9 cellular contexts compared by ENCODE assay signal in the genomic region with DNA sequence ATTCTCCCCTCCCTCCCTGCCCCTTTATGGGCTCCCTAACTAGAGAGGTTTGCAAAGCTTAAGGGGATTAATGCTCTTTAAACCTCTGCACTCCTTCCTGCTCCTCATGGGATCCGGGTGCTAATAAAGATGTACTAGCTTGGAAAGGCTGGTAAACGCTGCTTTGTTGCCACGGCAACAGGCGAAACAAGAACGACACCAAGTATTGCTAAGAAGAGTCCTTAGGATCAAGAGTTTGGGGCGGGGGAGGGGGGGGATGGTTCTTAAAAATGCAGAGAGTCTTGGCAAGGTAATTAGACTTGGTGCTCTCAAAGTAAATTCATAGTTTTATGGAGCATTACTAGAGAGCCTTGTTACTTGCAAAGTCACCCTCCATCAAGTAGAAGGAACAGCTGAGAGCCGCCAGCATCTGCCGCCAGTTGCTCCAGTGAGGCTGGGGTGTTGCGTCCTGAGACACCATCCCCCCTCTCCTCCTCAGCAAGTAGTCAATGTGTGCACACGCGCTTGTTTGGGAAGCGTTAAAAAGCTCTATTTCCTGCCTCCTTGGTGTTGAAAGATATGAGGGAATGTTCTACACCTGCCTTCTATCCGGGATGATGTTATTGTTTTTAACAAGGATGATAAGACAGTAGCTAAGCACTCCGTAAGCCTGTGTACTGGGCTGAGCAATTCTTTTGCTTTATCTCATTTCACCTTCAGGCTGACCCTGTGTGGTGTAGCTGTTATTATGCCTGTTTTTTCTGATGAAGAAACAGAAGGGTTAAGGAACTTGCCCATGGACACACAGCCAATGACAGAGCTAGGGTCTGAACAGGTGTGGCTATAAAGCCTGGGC.
DNase-seq lines count a peak whose midpoint lies in the region; ATAC-seq and TF ChIP-seq lines count a peak whose summit lies in the region.
"Had no signal": no experiment of that assay in that cellular context is flagged by ENCODE, and none has a peak within 500 bp of the region (broad histone marks: within the 10 kb centered on the region; RNA-seq: fewer than 3 reads in every experiment).

No MANE protein-coding gene starts in this region.

- H2AFZ ChIP-seq in hepatocyte, result no peak overlapping the region

- DNase-seq in NCI-H2029 (lab: John Stamatoyannopoulos, UW), result peak; percentile 25
- DNase-seq in NCI-H2029 treated with DMSO at 0.1 percent for 48 hours (lab: John Stamatoyannopoulos, UW), result no peak
- DNase-seq in SK-N-DZ (ENCODE audit: low spot score), result peak; percentile 50
- peak; percentile 77 for DNase-seq in hepatocyte (ENCODE audit: low spot score)
- DNase-seq in stimulated activated effector memory CD8-positive, alpha-beta T cell treated with anti-CD3 and anti-CD28 coated beads, Interleukin-12 subunit alpha, Interleukin-12 subunit beta, amount 100 ng/mL, for 72 hours (ENCODE audit: low spot score in 2 of 2), result no peak
- DNase-seq: MM.1S had no signal

- no peaks in the 10 kb centered on the region for H3K9me3 ChIP-seq in hepatocyte (ENCODE audit: low read depth)

- H3K4me1 ChIP-seq in hepatocyte (ENCODE audit: insufficient read depth), result peaks cover 43% of the 10 kb centered on the region

- peaks cover 16% of the 10 kb centered on the region for H3K4me1 Mint-ChIP-seq in stimulated activated effector memory CD8-positive, alpha-beta T cell treated with anti-CD3 and anti-CD28 coated beads, Interleukin-12 subunit alpha, Interleukin-12 subunit beta, amount 100 ng/mL, for 72 hours

- ATAC-seq in stimulated activated effector memory CD8-positive, alpha-beta T cell treated with anti-CD3 and anti-CD28 coated beads, Interleukin-12 subunit alpha, Interleukin-12 subunit beta, amount 100 ng/mL, for 72 hours, result no peak
- ATAC-seq in GM18861 (IDR thresholded peaks at IDR 0.05; ENCODE audit: unreplicated experiment), result no peak
- ATAC-seq in GM19452 (IDR thresholded peaks at IDR 0.05; ENCODE audit: unreplicated experiment), result no peak
- ATAC-seq in HG02571 (IDR thresholded peaks at IDR 0.05; ENCODE audit: unreplicated experiment), result no peak

- H3K27ac ChIP-seq in hepatocyte, result peak overlapping the region; percentile 66

- H3K27ac Mint-ChIP-seq in stimulated activated effector memory CD8-positive, alpha-beta T cell treated with anti-CD3 and anti-CD28 coated beads, Interleukin-12 subunit alpha, Interleukin-12 subunit beta, amount 100 ng/mL, for 72 hours, result peak overlapping the region; percentile 23

- no peaks in the 10 kb centered on the region for H3K27me3 ChIP-seq in hepatocyte

- H3K4me3 ChIP-seq in hepatocyte, result no peak overlapping the region

- no peak overlapping the region for H3K4me3 Mint-ChIP-seq in stimulated activated effector memory CD8-positive, alpha-beta T cell treated with anti-CD3 and anti-CD28 coated beads, Interleukin-12 subunit alpha, Interleukin-12 subunit beta, amount 100 ng/mL, for 72 hours

- H4K20me1 ChIP-seq in hepatocyte (ENCODE audit: insufficient read depth, poor library complexity, severe bottlenecking), result no peaks in the 10 kb centered on the region

- H3K36me3 ChIP-seq in hepatocyte (replicated peaks; ENCODE audit: insufficient read depth, low read depth), result no peaks in the 10 kb centered on the region

- H3K9me3 Mint-ChIP-seq in stimulated activated effector memory CD8-positive, alpha-beta T cell treated with anti-CD3 and anti-CD28 coated beads, Interleukin-12 subunit alpha, Interleukin-12 subunit beta, amount 100 ng/mL, for 72 hours, result no peaks in the 10 kb centered on the region

- peak overlapping the region; percentile 49 for H3K4me2 ChIP-seq in hepatocyte

- peaks cover 51% of the 10 kb centered on the region for H3K79me2 ChIP-seq in hepatocyte

- TF ChIP-seq CTCF in hepatocyte (IDR thresholded peaks at IDR 0.05; ENCODE audit: poor library complexity), result no peak

- no peaks in the 10 kb centered on the region for H3K9me2 ChIP-seq in hepatocyte (replicated peaks; ENCODE audit: insufficient read depth)

- no peaks in the 10 kb centered on the region for H3K36me3 Mint-ChIP-seq in stimulated activated effector memory CD8-positive, alpha-beta T cell treated with anti-CD3 and anti-CD28 coated beads, Interleukin-12 subunit alpha, Interleukin-12 subunit beta, amount 100 ng/mL, for 72 hours

- WGBS in hepatocyte (ENCODE audit: low lambda C conversion rate, missing lambda C conversion rate), result 25% methylated on average over 13 of the region's 14 CpGs

Comparison
In these comparisons a context has a peak if more than half of its experiments do, and no peak if none do; other contexts are left out.
1. DNase-seq: peak in NCI-H2029 (single experiment), SK-N-DZ (single experiment) and hepatocyte (single experiment); none in NCI-H2029 treated with DMSO at 0.1 percent for 48 hours (single experiment) and stimulated activated effector memory CD8-positive, alpha-beta T cell treated with anti-CD3 and anti-CD28 coated beads, Interleukin-12 subunit alpha, Interleukin-12 subunit beta, amount 100 ng/mL, for 72 hours (0 of 2).